In genomic region chr5:173535976-173536639, GRCh38 we compare ENCODE assay signal across 14 cellular contexts.
"Had no signal": no experiment of that assay in that cellular context is flagged by ENCODE, and none has a peak within 500 bp of the region (broad histone marks: within the 10 kb centered on the region; RNA-seq: fewer than 3 reads in every experiment).

No MANE protein-coding gene starts in this region.

- H3K4me3 ChIP-seq: tibial artery had no signal

- ATAC-seq: right cardiac atrium; stimulated activated effector memory CD8-positive, alpha-beta T cell treated with anti-CD3 and anti-CD28 coated beads, Interleukin-12 subunit alpha, Interleukin-12 subunit beta, amount 100 ng/mL, for 72 hours had no signal

- FAIRE-seq: bronchial epithelial cell, small intestine had no signal

- DNase-seq: activated CD4-positive, alpha-beta memory T cell treated with anti-CD3 and anti-CD28 coated beads, Interleukin-2, amount 10 ng/mL, durations not matched to agents 7 days and 5 days; activated CD4-positive, alpha-beta T cell treated with anti-CD3 and anti-CD28 coated beads for 1 hour; activated gamma-delta T cell treated with Interleukin-2 at 50 U/mL for 16 hours; activated naive CD8-positive, alpha-beta T cell treated with anti-CD3 and anti-CD28 coated beads, Interleukin-2, amount 10 ng/mL, durations not matched to agents 7 days and 5 days; activated T-cell treated with anti-CD3 and anti-CD28 coated beads, Interleukin-2, amount 50 U/mL, for 48 hours; anterior cingulate cortex; hippocampal formation; kidney glomerular epithelial cell; naive B cell; right cardiac atrium; small intestine; tibial artery had no signal
